10 cellular contexts compared by ENCODE assay signal in genomic region chr1:145992502-145992936, GRCh38. TPM values are rescaled to one million over a fixed set of nuclear protein-coding genes. Genes with fewer than 3 reads are reported as not detected.
DNase-seq lines count a peak whose midpoint lies in the region; ATAC-seq and TF ChIP-seq lines count a peak whose summit lies in the region.
"Had no signal": no experiment of that assay in that cellular context is flagged by ENCODE, and none has a peak within 500 bp of the region (broad histone marks: within the 10 kb centered on the region; RNA-seq: fewer than 3 reads in every experiment).

No MANE protein-coding gene starts in this region.

- H3K9ac ChIP-seq in ES-I3 (ENCODE audit: low read depth, low read length): peak overlapping the region; percentile 99; the same call in 1 of the 2 replicates
- peak overlapping the region; percentile 6 for H3K9ac ChIP-seq in rectal smooth muscle tissue (ENCODE audit: low read length)

- no peak for ATAC-seq in WTC11
- no peak for ATAC-seq in GM19395 (IDR thresholded peaks at IDR 0.05; ENCODE audit: unreplicated experiment)

- no peak for DNase-seq in WTC11 (ENCODE audit: low spot score)
- DNase-seq in foreskin fibroblast: no peak
- no peak for DNase-seq in pons (ENCODE audit: low spot score)
- no peak for DNase-seq in OCI-M2 (lab: John Stamatoyannopoulos, UW; ENCODE audit: unreplicated experiment)
- no peak for DNase-seq in activated CD4-positive, CD25-positive, alpha-beta regulatory T cell (lab: John Stamatoyannopoulos, UW)

- H3K36me3 ChIP-seq in ES-I3 (ENCODE audit: insufficient read depth, low read length) (peaks cover 40% of the 10 kb centered on the region), rectal smooth muscle tissue (ENCODE audit: control insufficient read depth, insufficient read depth, low read length) (peaks cover 36% of the 10 kb centered on the region)

- H3K4me1 ChIP-seq in ES-I3 (ENCODE audit: insufficient read depth, low read length) (peaks cover 15% of the 10 kb centered on the region), rectal smooth muscle tissue (ENCODE audit: control insufficient read depth, insufficient read depth, low read length) (peaks cover 8% of the 10 kb centered on the region)

- no peak for TF ChIP-seq CTCF in WTC11 (IDR thresholded peaks at IDR 0.05)
- no peak for TF ChIP-seq CTCF in foreskin fibroblast (IDR thresholded peaks at IDR 0.05; ENCODE audit: low read depth, low read length)

- H3K9me3 ChIP-seq in ES-I3 (ENCODE audit: control insufficient read depth, insufficient read depth, low read length): no peaks in the 10 kb centered on the region

- no peaks in the 10 kb centered on the region for H3K27me3 ChIP-seq in rectal smooth muscle tissue (ENCODE audit: control insufficient read depth, insufficient read depth, low read length)

- H3K4me3 Mint-ChIP-seq in WTC11: peak overlapping the region; percentile 98

- H3K4me1 Mint-ChIP-seq in WTC11: peaks cover 56% of the 10 kb centered on the region

- peak overlapping the region; percentile 80 for H3K27ac Mint-ChIP-seq in WTC11

- H3K9me3 Mint-ChIP-seq in WTC11: no peaks in the 10 kb centered on the region

- peak overlapping the region; percentile 91 for H3K4me3 ChIP-seq in foreskin fibroblast (ENCODE audit: low read depth in 1 of 2, low read length in 2 of 2)
- H3K4me3 ChIP-seq in rectal smooth muscle tissue (ENCODE audit: low read length): peak overlapping the region; percentile 100

- H3K27ac ChIP-seq in rectal smooth muscle tissue (ENCODE audit: low read depth, low read length): peak overlapping the region; percentile 97
- H3K27ac ChIP-seq: HL-60 had no signal

- CTCF ChIA-PET in WTC11 (lab: Charles Lee): interaction anchor here (0.9 to 3.0 kb wide), 3 partner anchors 13 to 101 kb away, joined by 4 to 21 read pairs (median 12); no protein-coding TSS in a partner anchor

- POLR2A ChIA-PET in WTC11 (lab: Charles Lee): interaction anchor here (1.4 kb wide), 1 partner anchor 13 kb away, joined by 4 read pairs; no protein-coding TSS in a partner anchor

- H3K27me3 Mint-ChIP-seq in WTC11 (ENCODE audit: low read depth): no peaks in the 10 kb centered on the region

- H3K36me3 Mint-ChIP-seq in WTC11: peaks cover 41% of the 10 kb centered on the region

TF ChIP-seq in WTC11, 78 proteins besides CTCF, POLR2A, EP300 and RAD21 (continues in another document):
- no peak for TF ChIP-seq GRHL2 (CRISPR knock-in tag; IDR thresholded peaks at IDR 0.05; ENCODE audit: insufficient replicate concordance, severe bottlenecking)
- TF ChIP-seq PREB (CRISPR knock-in tag; IDR thresholded peaks at IDR 0.05; ENCODE audit: borderline replicate concordance): no peak
- TF ChIP-seq IRF1 (CRISPR knock-in tag; IDR thresholded peaks at IDR 0.05): no peak
- TF ChIP-seq E2F4 (CRISPR knock-in tag; IDR thresholded peaks at IDR 0.05; ENCODE audit: borderline replicate concordance, low read depth): no peak
- TF ChIP-seq MLX (CRISPR knock-in tag; IDR thresholded peaks at IDR 0.05): no peak
- TF ChIP-seq ZNF219 (CRISPR knock-in tag; IDR thresholded peaks at IDR 0.05; ENCODE audit: borderline replicate concordance): no peak
- TF ChIP-seq FOXP4 (CRISPR knock-in tag; IDR thresholded peaks at IDR 0.05): no peak
- TF ChIP-seq HMGXB4 (CRISPR knock-in tag; IDR thresholded peaks at IDR 0.05): no peak
- no peak for TF ChIP-seq PRDM15 (CRISPR knock-in tag; IDR thresholded peaks at IDR 0.05)
- TF ChIP-seq TCF7 (CRISPR knock-in tag; IDR thresholded peaks at IDR 0.05; ENCODE audit: low read depth): no peak
- no peak for TF ChIP-seq FOXK1 (CRISPR knock-in tag; IDR thresholded peaks at IDR 0.05)
- no peak for TF ChIP-seq SMAD4 (CRISPR knock-in tag; IDR thresholded peaks at IDR 0.05)

RNA-seq across cellular contexts. Expression of gene TXNIP, which starts 3.9 kb away (rescaled TPM):
- 56.7 to 76.8 TPM (median 73.8 TPM) in 3 replicates for total RNA-seq in WTC11 (2021)

RNA-seq across cellular contexts. Expression of gene POLR3GL, which starts 28.0 kb away (rescaled TPM):
- total RNA-seq in WTC11 (2021): 3.8 to 8.3 TPM (median 6.7 TPM) in 3 replicates

RNA-seq across cellular contexts. Expression of gene ANKRD34A, which starts 28.1 kb away (rescaled TPM):
- 0.21 to 0.44 TPM (median 0.22 TPM) in 3 replicates for total RNA-seq in WTC11 (2021)

RNA-seq across cellular contexts. Expression of gene HJV, which starts 29.0 kb away (rescaled TPM):
- 0.23 to 0.50 TPM (median 0.31 TPM) in 3 replicates for total RNA-seq in WTC11 (2021)
- total RNA-seq: SK-MEL-5 had no signal

RNA-seq across cellular contexts. Expression of gene LIX1L, which starts 34.7 kb away (rescaled TPM):
- 3.0 to 3.8 TPM (median 3.8 TPM) in 3 replicates for total RNA-seq in WTC11 (2021)
